16 cellular contexts compared by ENCODE assay signal in genomic region chr21:38742580-38743260, GRCh38.
DNase-seq lines count a peak whose midpoint lies in the region; ATAC-seq, FAIRE-seq and TF ChIP-seq lines count a peak whose summit lies in the region.
"Had no signal": no experiment of that assay in that cellular context is flagged by ENCODE, and none has a peak within 500 bp of the region (broad histone marks: within the 10 kb centered on the region; RNA-seq: fewer than 3 reads in every experiment).

No MANE protein-coding gene starts in this region.

- H3K9me3 Mint-ChIP-seq in activated naive CD8-positive, alpha-beta T cell treated with anti-CD3 and anti-CD28 coated beads for 36 hours: peaks cover 2% of the 10 kb centered on the region
- no peaks in the 10 kb centered on the region for H3K9me3 Mint-ChIP-seq in activated naive CD8-positive, alpha-beta T cell treated with anti-CD3 and anti-CD28 coated beads, Interleukin-2, amount 50 U/mL, for 24 hours
- H3K9me3 Mint-ChIP-seq in type B pancreatic cell (peaks cover 4% of the 10 kb centered on the region), Calu3 (ENCODE audit: low read depth, unreplicated experiment) (peaks cover 7% of the 10 kb centered on the region)
- H3K9me3 Mint-ChIP-seq: CD8-positive, alpha-beta memory T cell had no signal

- BruUV-seq in Calu3 (replicated peaks; lab: Mats Ljungman, UMichigan): no TSS peak

- H3K27ac Mint-ChIP-seq in activated naive CD8-positive, alpha-beta T cell treated with anti-CD3 and anti-CD28 coated beads for 36 hours: peak overlapping the region; percentile 27
- no peak overlapping the region for H3K27ac Mint-ChIP-seq in activated naive CD8-positive, alpha-beta T cell treated with anti-CD3 and anti-CD28 coated beads, Interleukin-2, amount 50 U/mL, for 24 hours
- H3K27ac Mint-ChIP-seq in type B pancreatic cell (peak overlapping the region; percentile 9), Calu3 (ENCODE audit: unreplicated experiment) (no peak overlapping the region)

- H3K27me3 Mint-ChIP-seq in activated naive CD8-positive, alpha-beta T cell treated with anti-CD3 and anti-CD28 coated beads for 36 hours: no peaks in the 10 kb centered on the region
- peaks cover 1% of the 10 kb centered on the region for H3K27me3 Mint-ChIP-seq in activated naive CD8-positive, alpha-beta T cell treated with anti-CD3 and anti-CD28 coated beads, Interleukin-2, amount 50 U/mL, for 24 hours
- peaks cover 25% of the 10 kb centered on the region for H3K27me3 Mint-ChIP-seq in type B pancreatic cell
- H3K27me3 Mint-ChIP-seq in Calu3 (ENCODE audit: unreplicated experiment): no peaks in the 10 kb centered on the region

- peak overlapping the region; percentile 88 for H3K27ac ChIP-seq in VCaP
- H3K27ac ChIP-seq: C4-2B, GM23248 had no signal

- H3K4me3 Mint-ChIP-seq in activated naive CD8-positive, alpha-beta T cell treated with anti-CD3 and anti-CD28 coated beads for 36 hours: no peak overlapping the region
- H3K4me3 Mint-ChIP-seq in activated naive CD8-positive, alpha-beta T cell treated with anti-CD3 and anti-CD28 coated beads, Interleukin-2, amount 50 U/mL, for 24 hours: no peak overlapping the region
- H3K4me3 Mint-ChIP-seq in type B pancreatic cell: no peak overlapping the region
- H3K4me3 Mint-ChIP-seq in Calu3 (ENCODE audit: low read depth, unreplicated experiment): no peak overlapping the region
- H3K4me3 Mint-ChIP-seq: CD8-positive, alpha-beta memory T cell had no signal

- intact Hi-C loops in Calu3 (cut with micrococcal nuclease; ENCODE audit: unreplicated experiment): no loop called here

- FAIRE-seq in endometrium (lab: Jason Lieb, UNC): peak; percentile 70
- FAIRE-seq: A204.1, H54 had no signal

- no peak for ATAC-seq in activated naive CD8-positive, alpha-beta T cell treated with anti-CD3 and anti-CD28 coated beads, Interleukin-2, amount 50 U/mL, for 24 hours
- ATAC-seq: HCT116 had no signal

- CTCF ChIA-PET in Calu3 (lab: Charles Lee): no interaction called here

- no peak for DNase-seq in activated naive CD8-positive, alpha-beta T cell treated with anti-CD3 and anti-CD28 coated beads for 36 hours
- DNase-seq in activated naive CD8-positive, alpha-beta T cell treated with anti-CD3 and anti-CD28 coated beads, Interleukin-2, amount 50 U/mL, for 24 hours: no peak
- no peak for DNase-seq in type B pancreatic cell (ENCODE audit: extremely low spot score, unreplicated experiment)
- no peak for DNase-seq in NCI-H1436 (lab: John Stamatoyannopoulos, UW)
- no peak for DNase-seq in Calu3
- no peak for DNase-seq in activated CD4-positive, CD25-positive, alpha-beta regulatory T cell treated with anti-CD3 and anti-CD28 coated beads, Interleukin-2, amount 50 U/mL, for 72 hours
- DNase-seq: BE2C; Caco-2; CD8-positive, alpha-beta memory T cell; GM23248 had no signal

- TF ChIP-seq CTCF in VCaP (conservative IDR thresholded peaks at IDR 0.05): no peak
- TF ChIP-seq CTCF in type B pancreatic cell (conservative IDR thresholded peaks at IDR 0.05): no peak
- no peak for TF ChIP-seq CTCF in Calu3 (IDR thresholded peaks at IDR 0.05; ENCODE audit: unreplicated experiment)

- H3K36me3 Mint-ChIP-seq in activated naive CD8-positive, alpha-beta T cell treated with anti-CD3 and anti-CD28 coated beads for 36 hours: no peaks in the 10 kb centered on the region
- H3K36me3 Mint-ChIP-seq in activated naive CD8-positive, alpha-beta T cell treated with anti-CD3 and anti-CD28 coated beads, Interleukin-2, amount 50 U/mL, for 24 hours (ENCODE audit: low read depth): peaks cover 2% of the 10 kb centered on the region
- no peaks in the 10 kb centered on the region for H3K36me3 Mint-ChIP-seq in type B pancreatic cell
- H3K36me3 Mint-ChIP-seq in Calu3 (ENCODE audit: insufficient read depth, unreplicated experiment): no peaks in the 10 kb centered on the region

- H3K4me1 Mint-ChIP-seq in activated naive CD8-positive, alpha-beta T cell treated with anti-CD3 and anti-CD28 coated beads for 36 hours: peaks cover 10% of the 10 kb centered on the region
- H3K4me1 Mint-ChIP-seq in activated naive CD8-positive, alpha-beta T cell treated with anti-CD3 and anti-CD28 coated beads, Interleukin-2, amount 50 U/mL, for 24 hours: peaks cover 16% of the 10 kb centered on the region
- H3K4me1 Mint-ChIP-seq in type B pancreatic cell (ENCODE audit: unreplicated experiment): peaks cover 15% of the 10 kb centered on the region
- peaks cover 10% of the 10 kb centered on the region for H3K4me1 Mint-ChIP-seq in Calu3 (ENCODE audit: low read depth, unreplicated experiment)

Comparison
In these comparisons a context has a peak if more than half of its experiments do, and no peak if none do; other contexts are left out.
1. H3K27ac Mint-ChIP-seq: peak in activated naive CD8-positive, alpha-beta T cell treated with anti-CD3 and anti-CD28 coated beads for 36 hours (single experiment) and type B pancreatic cell (single experiment); none in activated naive CD8-positive, alpha-beta T cell treated with anti-CD3 and anti-CD28 coated beads, Interleukin-2, amount 50 U/mL, for 24 hours (single experiment) and Calu3 (single experiment).